15 cellular contexts compared by ENCODE assay signal in genomic region chr3:13004376-13004775, GRCh38.
DNase-seq lines count a peak whose midpoint lies in the region; ATAC-seq and TF ChIP-seq lines count a peak whose summit lies in the region.
"Had no signal": no experiment of that assay in that cellular context is flagged by ENCODE, and none has a peak within 500 bp of the region (broad histone marks: within the 10 kb centered on the region; RNA-seq: fewer than 3 reads in every experiment).

No MANE protein-coding gene starts in this region.

- BruUV-seq in PC-9 (replicated peaks; lab: Mats Ljungman, UMichigan), result no TSS peak

- no peaks in the 10 kb centered on the region for H3K9me3 ChIP-seq in PC-9 (ENCODE audit: insufficient read depth, low read depth)
- no peaks in the 10 kb centered on the region for H3K9me3 ChIP-seq in smooth muscle cell (replicated peaks; ENCODE audit: low read depth)
- H3K9me3 ChIP-seq: Peyer's patch, thyroid gland had no signal

- no peak overlapping the region for H3K9ac ChIP-seq in smooth muscle cell (ENCODE audit: low read depth)

- peak overlapping the region; percentile 57 for H3K4me2 ChIP-seq in PC-9
- peak overlapping the region; percentile 45 for H3K4me2 ChIP-seq in smooth muscle cell

- H3K36me3 Mint-ChIP-seq in activated CD4-positive, alpha-beta T cell treated with anti-CD3 and anti-CD28 coated beads for 36 hours (ENCODE audit: low read depth), result peaks cover 24% of the 10 kb centered on the region

- H3K27me3 Mint-ChIP-seq in activated CD4-positive, alpha-beta T cell treated with anti-CD3 and anti-CD28 coated beads for 36 hours, result no peaks in the 10 kb centered on the region
- H3K27me3 Mint-ChIP-seq: activated CD8-positive, alpha-beta memory T cell treated with anti-CD3 and anti-CD28 coated beads, Interleukin-2, amount 10 ng/mL, durations not matched to agents 7 days and 5 days had no signal

- no peak for DNase-seq in activated CD4-positive, alpha-beta T cell treated with anti-CD3 and anti-CD28 coated beads for 36 hours
- DNase-seq in activated CD4-positive, alpha-beta T cell treated with anti-CD3 and anti-CD28 coated beads, Interleukin-2, amount 50 U/mL, for 4 hours, result no peak
- DNase-seq in PC-9, result peak; percentile 42 to 74
- DNase-seq in left cardiac atrium, result peak; percentile 26
- no peak for DNase-seq in smooth muscle cell (lab: John Stamatoyannopoulos, UW; ENCODE audit: unreplicated experiment)
- no peak for DNase-seq in NCI-H1694 (lab: John Stamatoyannopoulos, UW)
- DNase-seq in HK-2 (ENCODE audit: unreplicated experiment), result no peak
- DNase-seq: activated CD8-positive, alpha-beta memory T cell treated with anti-CD3 and anti-CD28 coated beads, Interleukin-2, amount 10 ng/mL, durations not matched to agents 7 days and 5 days; nephron progenitor cell; T-helper 9 cell; thyroid gland had no signal

- 0 out of 2 replicates have a peak, but pooled peaks cover 10% of the 10 kb centered on the region for H3K79me2 ChIP-seq in PC-9 (ENCODE audit: low read depth)
- H3K79me2 ChIP-seq in smooth muscle cell (ENCODE audit: low read depth), result no peaks in the 10 kb centered on the region

- H3K4me1 Mint-ChIP-seq in activated CD4-positive, alpha-beta T cell treated with anti-CD3 and anti-CD28 coated beads for 36 hours, result peaks cover 89% of the 10 kb centered on the region

- H4K20me1 ChIP-seq in PC-9 (ENCODE audit: insufficient read depth) (no peaks in the 10 kb centered on the region), smooth muscle cell (ENCODE audit: low read depth) (peaks cover 5% of the 10 kb centered on the region)

- intact Hi-C loops in activated CD4-positive, alpha-beta T cell treated with anti-CD3 and anti-CD28 coated beads for 36 hours (cut with DNase I, micrococcal nuclease), result no loop called here
- intact Hi-C loops in PC-9 (cut with micrococcal nuclease; ENCODE audit: unreplicated experiment) (no loop called here), left cardiac atrium (cut with DNase I) (no loop called here)

- no peaks in the 10 kb centered on the region for H3K9me3 Mint-ChIP-seq in activated CD4-positive, alpha-beta T cell treated with anti-CD3 and anti-CD28 coated beads for 36 hours (ENCODE audit: low read depth)
- H3K9me3 Mint-ChIP-seq: nephron progenitor cell had no signal

- no peak for TF ChIP-seq CTCF in PC-9 (conservative IDR thresholded peaks at IDR 0.05)
- no peak for TF ChIP-seq CTCF in smooth muscle cell (IDR thresholded peaks at IDR 0.05; ENCODE audit: borderline replicate concordance, insufficient read depth, poor library complexity, severe bottlenecking)

- POLR2A ChIA-PET in activated CD4-positive, alpha-beta T cell treated with anti-CD3 and anti-CD28 coated beads for 36 hours (lab: Charles Lee), result interaction anchor here (1.8 kb wide), 1 partner anchor 11 kb away, joined by 6 read pairs; no protein-coding TSS in a partner anchor
- POLR2A ChIA-PET in PC-9 (lab: Charles Lee; ENCODE audit: unreplicated experiment), result interaction anchor here (0.7 kb wide), 1 partner anchor 13 kb away, joined by 18 read pairs; no protein-coding TSS in a partner anchor

- no peak overlapping the region for H3K4me3 Mint-ChIP-seq in activated CD4-positive, alpha-beta T cell treated with anti-CD3 and anti-CD28 coated beads for 36 hours
- H3K4me3 Mint-ChIP-seq: activated CD8-positive, alpha-beta memory T cell treated with anti-CD3 and anti-CD28 coated beads, Interleukin-2, amount 10 ng/mL, durations not matched to agents 7 days and 5 days; nephron progenitor cell had no signal

- 44% methylated on average over 7 of the region's 7 CpGs for WGBS in smooth muscle cell (ENCODE audit: low lambda C conversion rate)

- no peaks in the 10 kb centered on the region for H3K27me3 ChIP-seq in PC-9 (ENCODE audit: insufficient read depth, low read depth)
- no peaks in the 10 kb centered on the region for H3K27me3 ChIP-seq in smooth muscle cell (ENCODE audit: low read depth)
- H3K27me3 ChIP-seq: dorsolateral prefrontal cortex, Peyer's patch, thyroid gland had no signal

- peak overlapping the region; percentile 60 for H3K27ac Mint-ChIP-seq in activated CD4-positive, alpha-beta T cell treated with anti-CD3 and anti-CD28 coated beads for 36 hours

- H3K9me2 ChIP-seq in PC-9 (ENCODE audit: insufficient read depth), result no peaks in the 10 kb centered on the region

- H3K4me3 ChIP-seq in PC-9 (no peak overlapping the region), smooth muscle cell (no peak overlapping the region)
- H3K4me3 ChIP-seq: dorsolateral prefrontal cortex, Peyer's patch, thyroid gland had no signal

- peaks cover 64% of the 10 kb centered on the region for H3K4me1 ChIP-seq in PC-9 (replicated peaks; ENCODE audit: insufficient read depth)
- H3K4me1 ChIP-seq in smooth muscle cell (ENCODE audit: low read depth), result peaks cover 16% of the 10 kb centered on the region

- CTCF ChIA-PET in activated CD4-positive, alpha-beta T cell treated with anti-CD3 and anti-CD28 coated beads for 36 hours (lab: Charles Lee), result interaction anchor here (0.7 to 5.5 kb wide), 4 partner anchors 9 to 377 kb away, joined by 3 to 32 read pairs (median 6); no protein-coding TSS in a partner anchor
- CTCF ChIA-PET in PC-9 (lab: Charles Lee), result interaction anchor here (0.6 to 0.7 kb wide), 3 partner anchors 9 to 402 kb away, joined by 3 to 13 read pairs (median 4); no protein-coding TSS in a partner anchor

- H3F3A ChIP-seq in PC-9 (ENCODE audit: insufficient read depth, low read depth) (peaks cover 25% of the 10 kb centered on the region; the same call in 1 of the 2 replicates), smooth muscle cell (ENCODE audit: low read depth) (peaks cover 4% of the 10 kb centered on the region)

- no peaks in the 10 kb centered on the region for H3K36me3 ChIP-seq in PC-9 (ENCODE audit: low read depth)
- no peaks in the 10 kb centered on the region for H3K36me3 ChIP-seq in smooth muscle cell (ENCODE audit: low read depth)
- H3K36me3 ChIP-seq: Peyer's patch, thyroid gland had no signal

- no peak for ATAC-seq in activated CD4-positive, alpha-beta T cell treated with anti-CD3 and anti-CD28 coated beads for 36 hours
- ATAC-seq in left cardiac atrium (no peak), HG02571 (IDR thresholded peaks at IDR 0.05; ENCODE audit: unreplicated experiment) (no peak)
- ATAC-seq: activated CD8-positive, alpha-beta memory T cell treated with anti-CD3 and anti-CD28 coated beads, Interleukin-2, amount 10 ng/mL, durations not matched to agents 7 days and 5 days had no signal

- H2AFZ ChIP-seq in PC-9 (no peak overlapping the region), smooth muscle cell (ENCODE audit: low read depth) (no peak overlapping the region)

- H3K27ac ChIP-seq in PC-9, result peak overlapping the region; percentile 52
- peak overlapping the region; percentile 34 for H3K27ac ChIP-seq in smooth muscle cell (ENCODE audit: low read depth)
- H3K27ac ChIP-seq: 22Rv1, thyroid gland had no signal

Comparison
In these comparisons a context has a peak if more than half of its experiments do, and no peak if none do; other contexts are left out.
1. DNase-seq: peak in PC-9 (2 of 2) and left cardiac atrium (single experiment); none in activated CD4-positive, alpha-beta T cell treated with anti-CD3 and anti-CD28 coated beads for 36 hours (single experiment), activated CD4-positive, alpha-beta T cell treated with anti-CD3 and anti-CD28 coated beads, Interleukin-2, amount 50 U/mL, for 4 hours (0 of 2), smooth muscle cell (single experiment), NCI-H1694 (single experiment) and HK-2 (single experiment).